14 cellular contexts compared by ENCODE assay signal in genomic region chr10:33489606-33490176, GRCh38.
"Had no signal": no experiment of that assay in that cellular context is flagged by ENCODE, and none has a peak within 500 bp of the region (broad histone marks: within the 10 kb centered on the region; RNA-seq: fewer than 3 reads in every experiment).

No MANE protein-coding gene starts in this region.

- ATAC-seq: activated T-cell treated with anti-CD3 and anti-CD28 coated beads, Interleukin-2, amount 50 U/mL, for 72 hours; esophagus mucosa; heart right ventricle; naive thymus-derived CD8-positive, alpha-beta T cell; pancreas; stimulated activated memory B cell treated with anti-CD40 and anti-IgM and Interleukin-4, amounts not matched to agents 10 μg/mL and 1 μg/mL and 100 μg/mL, for 72 hours had no signal

- H3K27me3 ChIP-seq: ascending aorta, heart right ventricle, pancreas, spleen had no signal

- H3K36me3 ChIP-seq: ascending aorta, heart right ventricle, pancreas, spleen had no signal

- FAIRE-seq: pancreas had no signal

- H3K4me1 ChIP-seq: pancreas had no signal

- DNase-seq: activated CD4-positive, alpha-beta T cell treated with anti-CD3 and anti-CD28 coated beads, Interleukin-2, amount 50 U/mL, for 4 hours; activated gamma-delta T cell; activated T-cell treated with anti-CD3 and anti-CD28 coated beads, Interleukin-2, amount 50 U/mL, for 72 hours; cortex of kidney; heart right ventricle; immature natural killer cell; kidney glomerular epithelial cell; naive thymus-derived CD8-positive, alpha-beta T cell; pancreas; spleen; stimulated activated CD4-positive, alpha-beta T cell treated with anti-CD3 and anti-CD28 coated beads, Interleukin-4, amount 100 ng/mL, for 4 hours had no signal

- H3K27ac ChIP-seq: ascending aorta, heart right ventricle, pancreas, spleen had no signal

- H3K9me3 ChIP-seq: ascending aorta, heart right ventricle, pancreas, spleen had no signal

- H3K4me3 ChIP-seq: ascending aorta, heart right ventricle, pancreas, spleen had no signal
